Comparison of ENCODE assay signal across 20 cellular contexts in the genomic region with DNA sequence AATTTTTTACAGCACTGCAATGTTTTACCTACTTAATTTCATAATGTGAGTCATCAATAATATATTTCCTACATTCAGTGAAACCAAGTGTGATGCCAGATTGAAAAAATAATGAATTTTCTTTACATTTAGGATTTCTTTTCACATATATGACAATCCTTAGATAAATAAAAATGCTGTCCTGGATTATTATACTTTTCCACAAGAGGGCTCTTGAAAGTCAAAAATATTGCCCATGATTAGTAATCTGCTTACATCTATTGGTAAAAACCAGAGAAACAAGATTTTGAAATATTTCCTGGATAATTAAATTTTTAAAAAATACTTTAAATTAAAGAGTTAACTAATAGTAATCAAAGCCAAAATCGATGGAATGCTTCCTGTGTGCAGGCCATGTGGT.
DNase-seq lines count a peak whose midpoint lies in the region; ATAC-seq and TF ChIP-seq lines count a peak whose summit lies in the region.
"Had no signal": no experiment of that assay in that cellular context is flagged by ENCODE, and none has a peak within 500 bp of the region (broad histone marks: within the 10 kb centered on the region; RNA-seq: fewer than 3 reads in every experiment).

No MANE protein-coding gene starts in this region.

- no peaks in the 10 kb centered on the region for H3K27me3 ChIP-seq in neural cell (ENCODE audit: insufficient read depth, low read depth, low read length)
- peaks cover 0 to 6% (median 0%) of the 10 kb centered on the region in 7 donors for H3K27me3 ChIP-seq in spleen (replicated peaks in 1 of 7)
- no peaks in the 10 kb centered on the region for H3K27me3 ChIP-seq in esophagus squamous epithelium
- H3K27me3 ChIP-seq: tibial artery had no signal

- TF ChIP-seq CTCF in LNCaP clone FGC (IDR thresholded peaks at IDR 0.05; ENCODE audit: control insufficient read depth, extremely low read depth, insufficient read depth) = peak; percentile 32
- TF ChIP-seq CTCF in astrocyte of the spinal cord (IDR thresholded peaks at IDR 0.05; ENCODE audit: low read depth, low read length) = peak; percentile 5
- peak; percentile 48 for TF ChIP-seq CTCF in neural cell (IDR thresholded peaks at IDR 0.05; ENCODE audit: poor library complexity, severe bottlenecking)
- no peak for TF ChIP-seq CTCF in spleen (IDR thresholded peaks at IDR 0.05 in 8 of 11, conservative IDR thresholded peaks at IDR 0.05 in 3 of 11)
- no peak for TF ChIP-seq CTCF in esophagus squamous epithelium (IDR thresholded peaks at IDR 0.05)

- no peak for ATAC-seq in HG02588 (IDR thresholded peaks at IDR 0.05; ENCODE audit: unreplicated experiment)
- ATAC-seq: activated CD4-positive, CD25-positive, alpha-beta regulatory T cell treated with anti-CD3 and anti-CD28 coated beads, Interleukin-2, amount 50 U/mL, for 24 hours; left lobe of liver had no signal

- H2AFZ ChIP-seq in neural cell (ENCODE audit: low read depth, low read length) = no peak overlapping the region

- H3K9ac ChIP-seq in neural cell (ENCODE audit: low read length) = no peak overlapping the region

- peak; percentile 52 for TF ChIP-seq RAD21 in neural cell (conservative IDR thresholded peaks at IDR 0.05)

- H3K4me2 ChIP-seq in neural cell (ENCODE audit: low read length) = peak overlapping the region; percentile 11
- H3K4me2 ChIP-seq: smooth muscle cell had no signal

- H3K36me3 ChIP-seq in neural cell (ENCODE audit: insufficient read depth, low read length) (no peaks in the 10 kb centered on the region), spleen (no peaks in the 10 kb centered on the region), esophagus squamous epithelium (no peaks in the 10 kb centered on the region)
- H3K36me3 ChIP-seq: tibial artery had no signal

- 38 to 59% (median 45%) methylated on average over 1 of the region's 1 CpG for WGBS in spleen, 5 donors
- WGBS in esophagus squamous epithelium, 2 donors = 18 to 38% methylated on average over 1 of the region's 1 CpG

- no peak overlapping the region for H3K4me3 ChIP-seq in LNCaP clone FGC (ENCODE audit: low read depth, low read length)
- no peak overlapping the region for H3K4me3 ChIP-seq in astrocyte of the spinal cord (ENCODE audit: low read depth, low read length)
- no peak overlapping the region for H3K4me3 ChIP-seq in neural cell (ENCODE audit: low read length)
- H3K4me3 ChIP-seq in spleen = no peak overlapping the region
- H3K4me3 ChIP-seq in esophagus squamous epithelium = no peak overlapping the region
- H3K4me3 ChIP-seq: smooth muscle cell, tibial artery had no signal

- intact Hi-C loops in spleen (cut with DNase I; ENCODE audit: low total_unique reads) = loop anchor here (10.0 kb wide), 1 partner anchor 307 kb away; no protein-coding TSS in a partner anchor
- intact Hi-C loops in esophagus squamous epithelium (cut with DNase I) = loop anchor here (10.0 kb wide), 1 partner anchor 537 kb away; no protein-coding TSS in a partner anchor

- H3K79me2 ChIP-seq in neural cell (replicated peaks; ENCODE audit: insufficient read depth, low read length) = no peaks in the 10 kb centered on the region

- H3F3A ChIP-seq in neural cell (ENCODE audit: insufficient read depth, low read length, poor library complexity, severe bottlenecking) = no peaks in the 10 kb centered on the region

- H3K9me3 ChIP-seq in neural cell (ENCODE audit: low read length) (no peaks in the 10 kb centered on the region), spleen (no peaks in the 10 kb centered on the region), esophagus squamous epithelium (no peaks in the 10 kb centered on the region)
- H3K9me3 ChIP-seq: Caco-2, tibial artery had no signal

- H3K4me1 ChIP-seq in spleen = no peaks in the 10 kb centered on the region
- peaks cover 0 to 3% (median 0%) of the 10 kb centered on the region in 3 donors for H3K4me1 ChIP-seq in esophagus squamous epithelium
- H3K4me1 ChIP-seq: Caco-2, tibial artery had no signal

- TF ChIP-seq POLR2A in spleen (IDR thresholded peaks at IDR 0.05) (no peak), esophagus squamous epithelium (IDR thresholded peaks at IDR 0.05) (no peak)

- peak; percentile 34 for DNase-seq in ELR (ENCODE audit: low read depth)
- DNase-seq in LNCaP clone FGC (ENCODE audit: low read depth) = no peak
- no peak for DNase-seq in astrocyte of the spinal cord (ENCODE audit: low read depth, low spot score)
- no peak for DNase-seq in spleen
- DNase-seq in esophagus squamous epithelium (lab: John Stamatoyannopoulos, UW) = no peak
- DNase-seq: activated naive CD4-positive, alpha-beta T cell treated with Interleukin-2 at 50 U/mL for 16 hours; activated T-cell treated with anti-CD3 and anti-CD28 coated beads, Interleukin-2, amount 50 U/mL, for 24 hours; AML-193; amygdala; Caco-2; effector CD4-positive, alpha-beta T cell; EL; glutamatergic neuron; stimulated activated CD4-positive, alpha-beta T cell treated with anti-CD3 and anti-CD28 coated beads, Interleukin-4, amount 100 ng/mL, for 1 hour; tibial artery had no signal

- in situ Hi-C loops in astrocyte of the spinal cord (cut with HindIII; ENCODE audit: low sequenced_read_pairs) = no loop called here

- TF ChIP-seq EP300 in neural cell (conservative IDR thresholded peaks at IDR 0.05; ENCODE audit: poor library complexity, severe bottlenecking) = no peak

- H3K27ac ChIP-seq in neural cell (ENCODE audit: low read length) (no peak overlapping the region), spleen (no peak overlapping the region), esophagus squamous epithelium (no peak overlapping the region)
- H3K27ac ChIP-seq: tibial artery had no signal

- no peaks in the 10 kb centered on the region for H3K9me2 ChIP-seq in neural cell (ENCODE audit: insufficient read depth, low read length)

- H4K20me1 ChIP-seq in neural cell (ENCODE audit: insufficient read depth) = no peaks in the 10 kb centered on the region

TF ChIP-seq in neural cell, 6 proteins besides CTCF, POLR2A, EP300 and RAD21:
- TF ChIP-seq, protein P1, sequence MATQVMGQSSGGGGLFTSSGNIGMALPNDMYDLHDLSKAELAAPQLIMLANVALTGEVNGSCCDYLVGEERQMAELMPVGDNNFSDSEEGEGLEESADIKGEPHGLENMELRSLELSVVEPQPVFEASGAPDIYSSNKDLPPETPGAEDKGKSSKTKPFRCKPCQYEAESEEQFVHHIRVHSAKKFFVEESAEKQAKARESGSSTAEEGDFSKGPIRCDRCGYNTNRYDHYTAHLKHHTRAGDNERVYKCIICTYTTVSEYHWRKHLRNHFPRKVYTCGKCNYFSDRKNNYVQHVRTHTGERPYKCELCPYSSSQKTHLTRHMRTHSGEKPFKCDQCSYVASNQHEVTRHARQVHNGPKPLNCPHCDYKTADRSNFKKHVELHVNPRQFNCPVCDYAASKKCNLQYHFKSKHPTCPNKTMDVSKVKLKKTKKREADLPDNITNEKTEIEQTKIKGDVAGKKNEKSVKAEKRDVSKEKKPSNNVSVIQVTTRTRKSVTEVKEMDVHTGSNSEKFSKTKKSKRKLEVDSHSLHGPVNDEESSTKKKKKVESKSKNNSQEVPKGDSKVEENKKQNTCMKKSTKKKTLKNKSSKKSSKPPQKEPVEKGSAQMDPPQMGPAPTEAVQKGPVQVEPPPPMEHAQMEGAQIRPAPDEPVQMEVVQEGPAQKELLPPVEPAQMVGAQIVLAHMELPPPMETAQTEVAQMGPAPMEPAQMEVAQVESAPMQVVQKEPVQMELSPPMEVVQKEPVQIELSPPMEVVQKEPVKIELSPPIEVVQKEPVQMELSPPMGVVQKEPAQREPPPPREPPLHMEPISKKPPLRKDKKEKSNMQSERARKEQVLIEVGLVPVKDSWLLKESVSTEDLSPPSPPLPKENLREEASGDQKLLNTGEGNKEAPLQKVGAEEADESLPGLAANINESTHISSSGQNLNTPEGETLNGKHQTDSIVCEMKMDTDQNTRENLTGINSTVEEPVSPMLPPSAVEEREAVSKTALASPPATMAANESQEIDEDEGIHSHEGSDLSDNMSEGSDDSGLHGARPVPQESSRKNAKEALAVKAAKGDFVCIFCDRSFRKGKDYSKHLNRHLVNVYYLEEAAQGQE (IDR thresholded peaks at IDR 0.05; ENCODE audit: borderline replicate concordance) = no peak
- peak; percentile 62 for TF ChIP-seq SMC3 (conservative IDR thresholded peaks at IDR 0.05; ENCODE audit: poor library complexity)
- TF ChIP-seq POLR2AphosphoS5 (IDR thresholded peaks at IDR 0.05) = no peak

Comparison
In these comparisons a context has a peak if more than half of its experiments do, and no peak if none do; other contexts are left out.
1. CTCF ChIP-seq: peak in LNCaP clone FGC (single experiment), astrocyte of the spinal cord (single experiment) and neural cell (single experiment); none in spleen (0 of 11) and esophagus squamous epithelium (0 of 6).